8 cellular contexts compared by ENCODE assay signal in genomic region chr4:176065365-176066249, GRCh38.
DNase-seq lines count a peak whose midpoint lies in the region; ATAC-seq and TF ChIP-seq lines count a peak whose summit lies in the region.

Gene WDR17 (plus strand): TSS chr4:176065841. CDS start chr4:176111581, 45,740 bp downstream.

- CTCF ChIA-PET in AG04449 (lab: Yijun Ruan, JAX), result interaction anchor here (0.9 kb wide), 1 partner anchor 19 kb away, joined by 3 read pairs; no protein-coding TSS in a partner anchor

- ATAC-seq in GM19035 (IDR thresholded peaks at IDR 0.05; ENCODE audit: unreplicated experiment) (peak; percentile 100), HG03342 (IDR thresholded peaks at IDR 0.05; ENCODE audit: unreplicated experiment) (peak; percentile 100)

- no peak for TF ChIP-seq CTCF in AG04449 (IDR thresholded peaks at IDR 0.05; ENCODE audit: insufficient read depth, low read length, missing control alignments)

- peak within 1 kb of the TSS; percentile 71 for H3K4me3 ChIP-seq in AG04449 (ENCODE audit: low read depth, low read length)

- peak within 1 kb of the TSS; percentile 56 for H3K27ac ChIP-seq in cingulate gyrus (ENCODE audit: low read depth, low read length)

- POLR2A ChIA-PET in AG04449 (lab: Yijun Ruan, JAX), result no interaction called here

- DNase-seq in AG04449 (ENCODE audit: low read depth, low spot score), result no peak
- DNase-seq in NCI-H510A treated with DMSO at 0.1 percent for 48 hours (lab: John Stamatoyannopoulos, UW), result peak; percentile 86
- peak; percentile 60 to 63 for DNase-seq in activated CD4-positive, alpha-beta T cell treated with anti-CD3 and anti-CD28 coated beads for 4 hours
- peak; percentile 93 for DNase-seq in kidney tubule cell (ENCODE audit: low spot score)
- peak; percentile 35 to 76 (median 56) for DNase-seq in stimulated activated CD4-positive, alpha-beta T cell treated with anti-CD3 and anti-CD28 coated beads, Interleukin-1b, Interleukin-23, amount 100 ng/mL, for 24 hours (ENCODE audit: low read depth in 4 of 4, low spot score in 1 of 4)
